ENCODE assay signal across 8 cellular contexts in the genomic region with DNA sequence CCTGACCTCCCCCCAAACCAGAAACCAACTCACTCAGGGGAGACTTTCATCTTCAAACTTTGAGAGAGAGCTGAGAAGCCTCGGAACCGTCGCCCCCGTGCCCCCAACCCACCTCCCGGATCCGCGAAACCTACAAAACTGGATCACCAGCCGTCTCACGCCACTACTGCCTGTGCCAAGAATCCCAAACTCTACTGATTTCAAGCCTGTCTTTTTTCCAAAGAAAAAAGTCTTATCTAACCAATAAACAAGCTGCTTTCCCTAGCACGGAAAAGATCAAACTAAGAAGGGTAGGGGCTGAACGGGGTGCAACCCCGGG. TPM values are rescaled to one million over a fixed set of nuclear protein-coding genes. Genes with fewer than 3 reads are reported as not detected.
A peak's percentile ranks its signal among the peaks of the same experiment; 100 is the strongest.
DNase-seq lines count a peak whose midpoint lies in the region; ATAC-seq and TF ChIP-seq lines count a peak whose summit lies in the region.

No MANE protein-coding gene starts in this region.

- no peak for DNase-seq in CD8-positive, alpha-beta memory T cell
- DNase-seq in Peyer's patch: no peak
- DNase-seq in endothelial cell (ENCODE audit: low spot score): no peak
- DNase-seq in ovary: no peak
- no peak for DNase-seq in NCI-H1436 (lab: John Stamatoyannopoulos, UW)
- DNase-seq in kidney glomerular epithelial cell (lab: John Stamatoyannopoulos, UW): no peak
- DNase-seq in GOT3 (lab: John Stamatoyannopoulos, UW): no peak

- peak overlapping the region; percentile 15 to 91 (median 82) for H3K27ac Mint-ChIP-seq in CD8-positive, alpha-beta memory T cell
- H3K27ac Mint-ChIP-seq in endothelial cell (ENCODE audit: unreplicated experiment): peak overlapping the region; percentile 65

- no peak for TF ChIP-seq POLR2A in Peyer's patch (IDR thresholded peaks at IDR 0.05)
- no peak for TF ChIP-seq POLR2A in ovary (IDR thresholded peaks at IDR 0.05)

- no peak for ATAC-seq in GM18867 (IDR thresholded peaks at IDR 0.05; ENCODE audit: unreplicated experiment)

- 0 to 2% (median 1%) methylated on average over 12 of the region's 12 CpGs for WGBS in ovary, 3 donors

- no peak for TF ChIP-seq CTCF in Peyer's patch (IDR thresholded peaks at IDR 0.05)
- no peak for TF ChIP-seq CTCF in endothelial cell (IDR thresholded peaks at IDR 0.05; ENCODE audit: unreplicated experiment)
- no peak for TF ChIP-seq CTCF in ovary (IDR thresholded peaks at IDR 0.05)

- H3K4me3 ChIP-seq in CD8-positive, alpha-beta memory T cell (ENCODE audit: low read length): peak overlapping the region; percentile 78
- H3K4me3 ChIP-seq in Peyer's patch (peak overlapping the region; percentile 78 to 97 (median 88)), ovary (peak overlapping the region; percentile 86)

- peaks cover 0 to 6% of the 10 kb centered on the region in 2 donors for H3K27me3 Mint-ChIP-seq in CD8-positive, alpha-beta memory T cell
- H3K27me3 Mint-ChIP-seq in endothelial cell (ENCODE audit: unreplicated experiment): peaks cover 6% of the 10 kb centered on the region

- no peaks in the 10 kb centered on the region for H3K9me3 ChIP-seq in CD8-positive, alpha-beta memory T cell (ENCODE audit: low read length)
- H3K9me3 ChIP-seq in Peyer's patch (no peaks in the 10 kb centered on the region), ovary (no peaks in the 10 kb centered on the region)

- H3K36me3 Mint-ChIP-seq in CD8-positive, alpha-beta memory T cell: peaks cover 0 to 3% (median 0%) of the 10 kb centered on the region in 3 donors
- peaks cover 5% of the 10 kb centered on the region for H3K36me3 Mint-ChIP-seq in endothelial cell (ENCODE audit: low read depth, unreplicated experiment)

- peak overlapping the region in 2 of 7 donors; percentile 92 for H3K4me3 Mint-ChIP-seq in CD8-positive, alpha-beta memory T cell
- no peak overlapping the region for H3K4me3 Mint-ChIP-seq in endothelial cell (ENCODE audit: unreplicated experiment)

- no peak for TF ChIP-seq EP300 in ovary (IDR thresholded peaks at IDR 0.05)

- H3K4me1 ChIP-seq in CD8-positive, alpha-beta memory T cell (ENCODE audit: insufficient read depth, low read length): peaks cover 14% of the 10 kb centered on the region
- H3K4me1 ChIP-seq in Peyer's patch (peaks cover 0 to 46% (median 3%) of the 10 kb centered on the region in 4 donors), ovary (ENCODE audit: insufficient read depth) (peaks cover 24% of the 10 kb centered on the region)

- no peaks in the 10 kb centered on the region for H3K27me3 ChIP-seq in CD8-positive, alpha-beta memory T cell (ENCODE audit: insufficient read depth, low read length, poor library complexity, severe bottlenecking)
- H3K27me3 ChIP-seq in Peyer's patch (no peaks in the 10 kb centered on the region), ovary (no peaks in the 10 kb centered on the region)

- no peaks in the 10 kb centered on the region for H3K9me3 Mint-ChIP-seq in CD8-positive, alpha-beta memory T cell
- no peaks in the 10 kb centered on the region for H3K9me3 Mint-ChIP-seq in endothelial cell (ENCODE audit: unreplicated experiment)

- no peak overlapping the region for H3K27ac ChIP-seq in CD8-positive, alpha-beta memory T cell (ENCODE audit: low read depth, low read length)
- peak overlapping the region in 3 of 4 donors; percentile 73 to 96 (median 93) for H3K27ac ChIP-seq in Peyer's patch
- peak overlapping the region; percentile 92 to 96 for H3K27ac ChIP-seq in ovary

- H3K4me1 Mint-ChIP-seq in CD8-positive, alpha-beta memory T cell: peaks cover 22 to 26% (median 24%) of the 10 kb centered on the region in 3 donors
- H3K4me1 Mint-ChIP-seq in endothelial cell (ENCODE audit: unreplicated experiment): peaks cover 21% of the 10 kb centered on the region

- H3K36me3 ChIP-seq in CD8-positive, alpha-beta memory T cell (ENCODE audit: insufficient read depth, low read length): no peaks in the 10 kb centered on the region
- H3K36me3 ChIP-seq in Peyer's patch (no peaks in the 10 kb centered on the region), ovary (no peaks in the 10 kb centered on the region)

- intact Hi-C loops in ovary (cut with DNase I): loop anchor here in 2 of 4 donors (5.0 to 10.0 kb wide), 4 partner anchors 95 to 605 kb away; no protein-coding TSS in a partner anchor

- CTCF ChIA-PET in CD8-positive, alpha-beta memory T cell (lab: Charles Lee): interaction anchor here (1.2 to 1.4 kb wide), 2 partner anchors 15 to 265 kb away, joined by 3 to 4 read pairs; no protein-coding TSS in a partner anchor

- POLR2A ChIA-PET in CD8-positive, alpha-beta memory T cell (lab: Charles Lee): no interaction called here

RNA-seq across cellular contexts. Expression of gene AXIN2, which starts 2.0 kb away (rescaled TPM):
- total RNA-seq in CD8-positive, alpha-beta memory T cell: 1 to 10 TPM; 3.8 TPM
- polyA plus RNA-seq in CD8-positive, alpha-beta memory T cell: 3.6 TPM
- total RNA-seq in Peyer's patch: 10 to 100 TPM; 16.5 to 69.3 (median 29.4) TPM
- 44.8 TPM for total RNA-seq in endothelial cell (ENCODE audit: unreplicated experiment)
- total RNA-seq in ovary: 10 to 100 TPM; 17.7 to 75.7 (median 44.3) TPM
- 10 to 100 TPM; 17.2 to 18.2 TPM for polyA plus RNA-seq in ovary
